In the genomic region with DNA sequence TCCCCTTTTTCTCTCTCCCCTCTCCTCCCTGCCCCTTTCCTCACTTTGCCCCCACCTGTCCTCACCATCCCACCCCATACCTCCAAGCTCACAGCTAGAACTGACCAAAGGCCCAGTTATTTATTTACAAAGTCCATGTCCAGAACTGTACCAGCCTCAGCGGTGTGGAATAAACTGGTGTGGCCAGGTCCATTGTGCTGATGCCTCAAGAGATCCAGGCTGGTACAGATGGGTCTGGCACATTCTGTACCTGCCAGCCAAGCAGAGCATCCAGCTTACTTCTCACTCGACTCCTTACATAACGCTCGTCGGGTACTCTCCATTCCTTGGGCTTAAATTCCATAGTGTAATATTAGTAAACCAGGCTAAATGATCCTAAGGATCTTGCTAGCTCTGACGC, we compare ENCODE assay signal across 2 cellular contexts.
TF ChIP-seq lines count a peak whose summit lies in the region.

No MANE protein-coding gene starts in this region.

TF ChIP-seq in SK-N-SH, 30 proteins besides CTCF, POLR2A, EP300 and RAD21 (continued from another document):
- no peak for TF ChIP-seq JUND (IDR thresholded peaks at IDR 0.05)
- TF ChIP-seq FOXJ3 (CRISPR knock-in tag; IDR thresholded peaks at IDR 0.05), result no peak
- TF ChIP-seq FOXM1 (IDR thresholded peaks at IDR 0.05; ENCODE audit: low read depth), result no peak
- TF ChIP-seq REST (IDR thresholded peaks at IDR 0.05; ENCODE audit: low read depth, low read length), result no peak
- no peak for TF ChIP-seq USF1 (IDR thresholded peaks at IDR 0.05; ENCODE audit: borderline replicate concordance, low read depth)
- TF ChIP-seq TCF12 (IDR thresholded peaks at IDR 0.05), result no peak
- no peak for TF ChIP-seq NFIC (IDR thresholded peaks at IDR 0.05; ENCODE audit: borderline replicate concordance)
- TF ChIP-seq ZBTB33 (IDR thresholded peaks at IDR 0.05; ENCODE audit: borderline replicate concordance, low read depth), result no peak
- no peak for TF ChIP-seq USF2 (IDR thresholded peaks at IDR 0.05; ENCODE audit: borderline replicate concordance, low read depth, low read length)
- TF ChIP-seq PBX3 (IDR thresholded peaks at IDR 0.05), result no peak
- TF ChIP-seq GATA2 (CRISPR knock-in tag; IDR thresholded peaks at IDR 0.05), result no peak
- TF ChIP-seq RFX5 (IDR thresholded peaks at IDR 0.05; ENCODE audit: low read length), result no peak

TF ChIP-seq in SK-N-SH treated with all-trans-retinoic acid at 6 μM for 48 hours, 23 proteins besides CTCF, POLR2A, EP300 and RAD21 (continued from another document):
- TF ChIP-seq CREB5 (CRISPR knock-in tag; IDR thresholded peaks at IDR 0.05; ENCODE audit: low read depth) (no peak), TOX (CRISPR knock-in tag; IDR thresholded peaks at IDR 0.05; ENCODE audit: borderline replicate concordance) (no peak), ZNF70 (CRISPR knock-in tag; IDR thresholded peaks at IDR 0.05) (no peak), ARNTL (CRISPR knock-in tag; IDR thresholded peaks at IDR 0.05; ENCODE audit: borderline replicate concordance, low read depth) (no peak)
